Comparison of ENCODE assay signal across 12 cellular contexts in the genomic region with DNA sequence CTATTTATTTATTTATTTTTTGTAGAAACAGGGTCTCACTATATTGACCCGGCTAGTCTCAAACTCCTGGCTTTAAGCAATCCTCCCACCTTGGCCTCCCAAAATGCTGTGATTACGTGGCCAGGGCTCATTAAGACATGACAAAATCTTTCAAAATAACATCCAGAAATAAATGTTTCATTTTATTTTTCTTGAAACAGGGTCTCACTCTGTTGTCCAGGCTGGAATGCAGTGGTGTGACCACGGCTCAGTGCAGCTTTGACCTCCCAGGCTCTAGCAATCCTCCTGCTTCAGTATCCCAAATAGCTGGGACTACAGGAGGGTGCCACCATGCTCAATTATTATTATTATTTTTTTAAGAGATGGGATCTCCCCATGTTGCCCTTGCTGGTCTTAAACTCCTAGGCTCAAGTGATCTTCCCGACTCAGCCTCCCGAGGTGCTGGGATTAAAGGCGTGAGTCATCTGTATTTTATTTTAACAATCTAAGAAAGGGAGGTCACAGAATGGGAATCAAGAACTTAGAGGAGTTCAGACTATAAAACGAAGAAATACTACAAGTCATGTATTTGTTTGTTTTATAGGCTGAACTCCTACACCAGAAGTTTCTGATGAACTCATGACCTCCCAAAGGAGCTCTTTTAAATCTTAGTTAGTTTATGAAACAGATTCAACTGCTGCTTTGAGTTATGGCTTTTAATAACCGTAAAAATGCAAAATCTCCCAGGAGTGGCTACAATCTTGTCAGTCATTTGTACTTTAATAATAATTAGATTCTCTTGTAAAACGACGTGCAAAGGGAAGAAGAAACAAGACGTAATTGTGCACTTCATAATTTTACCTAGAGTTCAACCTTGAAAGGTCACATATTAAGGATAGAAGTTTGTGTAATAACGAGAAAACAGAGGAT. TPM values are rescaled to one million over a fixed set of nuclear protein-coding genes. Genes with fewer than 3 reads are reported as not detected.
DNase-seq lines count a peak whose midpoint lies in the region; ATAC-seq, FAIRE-seq and TF ChIP-seq lines count a peak whose summit lies in the region.
"Had no signal": no experiment of that assay in that cellular context is flagged by ENCODE, and none has a peak within 500 bp of the region (broad histone marks: within the 10 kb centered on the region; RNA-seq: fewer than 3 reads in every experiment).

No MANE protein-coding gene starts in this region.

- peak overlapping the region; percentile 76 for H3K4me2 ChIP-seq in keratinocyte (ENCODE audit: control insufficient read depth, extremely low read depth, insufficient read depth, low read depth, low read length)
- H3K4me2 ChIP-seq: KMS-11 had no signal

- H3K9me3 ChIP-seq in keratinocyte (ENCODE audit: control insufficient read depth, low read depth, low read length), result peaks cover 2% of the 10 kb centered on the region
- no peaks in the 10 kb centered on the region for H3K9me3 ChIP-seq in T-helper 17 cell (ENCODE audit: control insufficient read depth, low read length, poor library complexity, severe bottlenecking)

- ATAC-seq in activated B cell treated with CpG ODN at 0.5 μM for 24 hours (ENCODE audit: low read depth) (no peak), T-helper 17 cell (no peak)

- CTCF ChIA-PET in activated B cell treated with CpG ODN at 0.5 μM for 24 hours (lab: Charles Lee), result interaction anchor here (0.7 kb wide), 1 partner anchor 48 kb away, joined by 3 read pairs; no protein-coding TSS in a partner anchor

- TF ChIP-seq CTCF in activated B cell treated with CpG ODN at 0.5 μM for 24 hours (IDR thresholded peaks at IDR 0.05) (no peak), keratinocyte (optimal IDR thresholded peaks at IDR 0.05 in 1 of 3, IDR thresholded peaks at IDR 0.05 in 1 of 3, conservative IDR thresholded peaks at IDR 0.05 in 1 of 3; ENCODE audit: extremely low read depth in 1 of 3, insufficient read depth in 2 of 3, low read length in 3 of 3) (no peak)

- dilution Hi-C loops in keratinocyte (cut with MboI; ENCODE audit: extremely low pct_ligation_motif_present, low sequenced_read_pairs), result no loop called here

- peak overlapping the region; percentile 1 for H3K4me3 Mint-ChIP-seq in activated B cell treated with CpG ODN at 0.5 μM for 24 hours
- H3K4me3 Mint-ChIP-seq in T-helper 17 cell, result no peak overlapping the region

- H3K27me3 ChIP-seq in keratinocyte (ENCODE audit: control insufficient read depth, extremely low read depth, insufficient read depth, low read length), result no peaks in the 10 kb centered on the region

- no peaks in the 10 kb centered on the region for H3K9me1 ChIP-seq in keratinocyte (ENCODE audit: control insufficient read depth, extremely low read depth, insufficient read depth, low read length)

- no peak overlapping the region for H3K27ac ChIP-seq in keratinocyte (ENCODE audit: control insufficient read depth, insufficient read depth, low read length)
- H3K27ac ChIP-seq: KMS-11, parathyroid adenoma had no signal

- no peak overlapping the region for H3K4me3 ChIP-seq in keratinocyte (ENCODE audit: control insufficient read depth in 2 of 3, extremely low read depth in 1 of 3, insufficient read depth in 2 of 3, low read depth in 1 of 3, low read length in 3 of 3)

- DNase-seq in A172 (ENCODE audit: low spot score), result peak; percentile 60
- peak; percentile 79 for DNase-seq in EL
- no peak for DNase-seq in activated B cell treated with CpG ODN at 0.5 μM for 24 hours
- DNase-seq in keratinocyte (ENCODE audit: low read depth, low spot score), result no peak
- no peak for DNase-seq in central memory CD4-positive, alpha-beta T cell
- no peak for DNase-seq in T-helper 17 cell
- no peak for DNase-seq in NCI-H2107 (lab: John Stamatoyannopoulos, UW)
- no peak for DNase-seq in NK-92 treated with Interleukin-12 subunit alpha and Interleukin-12 subunit beta, amount 100 ng/mL, for 24 hours (lab: John Stamatoyannopoulos, UW)
- DNase-seq: NCI-H446, substantia nigra had no signal

- peaks cover 4% of the 10 kb centered on the region for H3K36me3 Mint-ChIP-seq in activated B cell treated with CpG ODN at 0.5 μM for 24 hours (ENCODE audit: low read depth)
- H3K36me3 Mint-ChIP-seq in T-helper 17 cell (ENCODE audit: low read depth), result no peaks in the 10 kb centered on the region

- H3K4me1 ChIP-seq in keratinocyte (ENCODE audit: control insufficient read depth, extremely low read depth, insufficient read depth, low read length), result peaks cover 22% of the 10 kb centered on the region

- H3K27me3 Mint-ChIP-seq in activated B cell treated with CpG ODN at 0.5 μM for 24 hours (peaks cover 3% of the 10 kb centered on the region), T-helper 17 cell (no peaks in the 10 kb centered on the region)

- no peaks in the 10 kb centered on the region for H4K20me1 ChIP-seq in keratinocyte (ENCODE audit: control insufficient read depth, extremely low read depth, insufficient read depth, low read length)

- FAIRE-seq in keratinocyte (lab: Jason Lieb, UNC), result no peak

- intact Hi-C loops in activated B cell treated with CpG ODN at 0.5 μM for 24 hours (cut with micrococcal nuclease), result loop anchor here (10.0 kb wide), 1 partner anchor 731 kb away; the partner anchor contains the start of gene PWP1

- H3K79me2 ChIP-seq in keratinocyte (ENCODE audit: control insufficient read depth, insufficient read depth, low read length), result peaks cover 18% of the 10 kb centered on the region

- no peak overlapping the region for H3K27ac Mint-ChIP-seq in activated B cell treated with CpG ODN at 0.5 μM for 24 hours
- no peak overlapping the region for H3K27ac Mint-ChIP-seq in T-helper 17 cell

- POLR2A ChIA-PET in activated B cell treated with CpG ODN at 0.5 μM for 24 hours (lab: Charles Lee), result no interaction called here

- H3K4me1 Mint-ChIP-seq in activated B cell treated with CpG ODN at 0.5 μM for 24 hours (peaks cover 23% of the 10 kb centered on the region), T-helper 17 cell (peaks cover 22% of the 10 kb centered on the region)

- no peak overlapping the region for H2AFZ ChIP-seq in keratinocyte (ENCODE audit: control insufficient read depth, low read length)

- H3K36me3 ChIP-seq in keratinocyte (ENCODE audit: control insufficient read depth in 2 of 2, extremely low read depth in 1 of 2, insufficient read depth in 2 of 2, low read length in 2 of 2), result no peaks in the 10 kb centered on the region

- peaks cover 15% of the 10 kb centered on the region for H3K9me3 Mint-ChIP-seq in activated B cell treated with CpG ODN at 0.5 μM for 24 hours

- H3K9ac ChIP-seq in keratinocyte (ENCODE audit: control insufficient read depth, extremely low read depth, insufficient read depth, low read length), result no peak overlapping the region
- H3K9ac ChIP-seq: KMS-11, parathyroid adenoma had no signal

RNA-seq across cellular contexts. Expression of gene TMEM263, which starts 2.1 kb away (rescaled TPM):
- total RNA-seq in A172 (2014; rRNA removed; shearing (Covaris generic)), result 48.1 and 53.0 TPM in 2 replicates
- 10.5 and 15.1 TPM in 2 replicates for total RNA-seq in activated B cell treated with CpG ODN at 0.5 μM for 24 hours
- polyA plus RNA-seq in keratinocyte, result 10.8 to 22.6 TPM (median 22.0 TPM) in 3 replicates
- polyA plus RNA-seq in keratinocyte (2011; ENCODE audit: low read depth), result 5.8 TPM
- 14.4 and 17.1 TPM in 2 replicates for polyA plus RNA-seq in keratinocyte (2011; cell fraction: cytosol; rRNA removed)
- polyA plus RNA-seq in keratinocyte (2011; cell fraction: nucleus; rRNA removed), result 13.3 and 17.1 TPM in 2 replicates
- 11.1 and 27.5 TPM in 2 replicates for polyA plus RNA-seq in keratinocyte (2012; ENCODE audit: low replicate concordance)
- polyA minus RNA-seq in keratinocyte, result 10.1 to 30.9 TPM (median 13.1 TPM) in 3 replicates
- polyA minus RNA-seq in keratinocyte (2011; cell fraction: cytosol; rRNA and poly(A)+ RNA removed), result 21.5 TPM
- polyA minus RNA-seq in keratinocyte (2011; cell fraction: nucleus; rRNA and poly(A)+ RNA removed), result 6.2 and 17.7 TPM in 2 replicates
- 10 to 100 TPM; 34.4 to 35.1 TPM for total RNA-seq in T-helper 17 cell

RNA-seq across cellular contexts. Expression of gene MTERF2, which starts 33.3 kb away (rescaled TPM):
- total RNA-seq in A172 (2014; rRNA removed; shearing (Covaris generic)), result 10.2 and 13.6 TPM in 2 replicates
- total RNA-seq in activated B cell treated with CpG ODN at 0.5 μM for 24 hours (8.3 and 9.4 TPM in 2 replicates), T-helper 17 cell (10 to 100 TPM; 12.7 to 13.8 TPM)
- 5.0 to 9.6 TPM (median 7.1 TPM) in 3 replicates for polyA plus RNA-seq in keratinocyte
- polyA plus RNA-seq in keratinocyte (2011; ENCODE audit: low read depth), result 6.1 TPM
- polyA plus RNA-seq in keratinocyte (2011; cell fraction: cytosol; rRNA removed), result 2.8 and 6.0 TPM in 2 replicates
- polyA plus RNA-seq in keratinocyte (2011; cell fraction: nucleus; rRNA removed), result 17.4 and 19.5 TPM in 2 replicates
- polyA plus RNA-seq in keratinocyte (2012; ENCODE audit: low replicate concordance), result 5.4 and 6.7 TPM in 2 replicates
- polyA minus RNA-seq in keratinocyte, result 1.5 to 4.1 TPM in 2 of 3 replicates, not detected in the other
- polyA minus RNA-seq in keratinocyte (2011; cell fraction: cytosol; rRNA and poly(A)+ RNA removed), result not detected
- polyA minus RNA-seq in keratinocyte (2011; cell fraction: nucleus; rRNA and poly(A)+ RNA removed), result 2.1 and 3.5 TPM in 2 replicates

Comparison
In these comparisons a context has a peak if more than half of its experiments do, and no peak if none do; other contexts are left out.
1. DNase-seq: peak in A172 (single experiment) and EL (single experiment); none in activated B cell treated with CpG ODN at 0.5 μM for 24 hours (single experiment), keratinocyte (single experiment), central memory CD4-positive, alpha-beta T cell (single experiment), T-helper 17 cell (0 of 3), NCI-H2107 (single experiment) and NK-92 treated with Interleukin-12 subunit alpha and Interleukin-12 subunit beta, amount 100 ng/mL, for 24 hours (single experiment).